8 cellular contexts compared by ENCODE assay signal in genomic region chr16:70113982-70114826, GRCh38. TPM values are rescaled to one million over a fixed set of nuclear protein-coding genes. Genes with fewer than 3 reads are reported as not detected.
A peak's percentile ranks its signal among the peaks of the same experiment; 100 is the strongest.
DNase-seq lines count a peak whose midpoint lies in the region; ATAC-seq and TF ChIP-seq lines count a peak whose summit lies in the region.
"Not testable (repeated sequence)": the region's sequence is repeated elsewhere in the genome, so short reads cannot be mapped to it uniquely, and the experiment has no call there.

TSS of gene PDPR (plus strand) at chr16:70114332. CDS start at chr16:70120493, 6,161 bp downstream.

- H3K9me3 ChIP-seq in mucosa of descending colon, result not testable (repeated sequence)

- ATAC-seq in GM21619 (IDR thresholded peaks at IDR 0.05; ENCODE audit: unreplicated experiment) (peak; percentile 94), mucosa of descending colon (peak; percentile 99)

- intact Hi-C loops in mucosa of descending colon (cut with DNase I, micrococcal nuclease), result not testable (repeated sequence)

- not testable (repeated sequence) for TF ChIP-seq CTCF in epithelial cell of proximal tubule (conservative IDR thresholded peaks at IDR 0.05; ENCODE audit: low read depth, low read length); mucosa of descending colon (IDR thresholded peaks at IDR 0.05)

- not testable (repeated sequence) for TF ChIP-seq EP300 in Ishikawa (IDR thresholded peaks at IDR 0.05; ENCODE audit: borderline replicate concordance)

- not testable (repeated sequence) for TF ChIP-seq RAD21 in Ishikawa (IDR thresholded peaks at IDR 0.05; ENCODE audit: low read depth)

- not testable (repeated sequence) for H3K36me3 ChIP-seq in mucosa of descending colon (ENCODE audit: low read depth)

- not testable (repeated sequence) for H3K4me1 ChIP-seq in mucosa of descending colon (ENCODE audit: low read depth)

- peak within 1 kb of the TSS; percentile 63 for H3K4me3 ChIP-seq in epithelial cell of proximal tubule (ENCODE audit: low read depth, low read length)
- peak within 1 kb of the TSS; percentile 57 for H3K4me3 ChIP-seq in mucosa of descending colon

- DNase-seq in DMS114 treated with DMSO at 0.1 percent for 48 hours (lab: John Stamatoyannopoulos, UW; ENCODE audit: unreplicated experiment) (peak; percentile 77), OCI-M2 (lab: John Stamatoyannopoulos, UW; ENCODE audit: unreplicated experiment) (peak; percentile 53), activated T-cell treated with anti-CD3 and anti-CD28 coated beads for 4 hours (peak; percentile 90), mucosa of descending colon (peak; percentile 97)
- DNase-seq in epithelial cell of proximal tubule (ENCODE audit: low read depth), result not testable (repeated sequence)
- DNase-seq in stimulated activated CD8-positive, alpha-beta memory T cell treated with anti-CD3 and anti-CD28 coated beads, Interleukin-2, amount 100 ng/mL, for 48 hours (ENCODE audit: low read depth in 2 of 2), result peak; percentile 86 to 92

TF ChIP-seq in Ishikawa, 13 proteins besides CTCF, POLR2A, EP300 and RAD21:
- TF ChIP-seq MAX (IDR thresholded peaks at IDR 0.05) (peak; percentile 92), TAF1 (IDR thresholded peaks at IDR 0.05; ENCODE audit: low read depth) (peak; percentile 53; the same call in 1 of the 2 replicates), USF1 (IDR thresholded peaks at IDR 0.05) (peak; percentile 86), EGR1 (IDR thresholded peaks at IDR 0.05) (peak; percentile 68), CREB1 (IDR thresholded peaks at IDR 0.05; ENCODE audit: low read depth) (peak; percentile 42; the same call in 1 of the 2 replicates), ZBTB7A (IDR thresholded peaks at IDR 0.05; ENCODE audit: low read depth) (0 out of 2 replicates have a peak, but pooled peaks have one; percentile 38)

RNA-seq across cellular contexts. Expression of gene PDPR, which starts in this region (rescaled TPM):
- total RNA-seq in epithelial cell of proximal tubule, result 6.8 and 9.5 TPM in 2 replicates
- total RNA-seq in mucosa of descending colon, result 10 to 100 TPM; 21.0 to 43.6 (median 31.0) TPM
